In the genomic region with DNA sequence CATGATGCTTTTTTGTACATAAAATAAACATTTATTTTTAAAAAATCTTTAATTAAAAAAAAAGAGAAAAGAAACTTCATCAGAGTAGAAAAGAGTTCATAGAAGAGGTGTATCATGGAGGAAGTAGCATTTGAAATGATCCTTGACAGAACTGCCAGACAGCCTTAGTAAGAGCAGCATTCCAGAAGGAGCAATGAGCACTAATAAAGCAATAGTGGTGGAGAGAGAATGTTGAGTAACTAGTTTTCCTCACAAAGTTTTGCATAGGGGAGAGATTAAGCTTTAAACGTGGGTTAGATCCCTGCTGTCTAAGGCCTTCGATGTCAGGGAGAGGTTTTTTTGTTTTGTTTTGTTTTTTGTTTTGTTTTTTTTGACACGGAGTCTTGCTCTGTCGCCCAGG, we compare ENCODE assay signal across 27 cellular contexts.
"Had no signal": no experiment of that assay in that cellular context is flagged by ENCODE, and none has a peak within 500 bp of the region (broad histone marks: within the 10 kb centered on the region; RNA-seq: fewer than 3 reads in every experiment).

No MANE protein-coding gene starts in this region.

- ATAC-seq: activated CD8-positive, alpha-beta memory T cell treated with anti-CD3 and anti-CD28 coated beads, Interleukin-2, amount 10 ng/mL, durations not matched to agents 7 days and 5 days; activated CD8-positive, alpha-beta T cell treated with anti-CD3 and anti-CD28 coated beads, Interleukin-2, amount 10 ng/mL, durations not matched to agents 7 days and 5 days; activated naive CD4-positive, alpha-beta T cell treated with anti-CD3 and anti-CD28 coated beads, Interleukin-2, amount 50 U/mL, for 72 hours; gastrocnemius medialis; left cardiac atrium; naive thymus-derived CD8-positive, alpha-beta T cell; pancreas; stimulated activated naive B cell treated with anti-CD40 and anti-IgM and Interleukin-4, amounts not matched to agents 10 μg/mL and 1 μg/mL and 100 μg/mL, for 72 hours had no signal

- H3K9me3 ChIP-seq: gastrocnemius medialis, pancreas, prostate gland, sigmoid colon, stomach, thyroid gland had no signal

- H3K27ac Mint-ChIP-seq: activated B cell treated with CpG ODN at 0.5 μM for 24 hours; activated CD8-positive, alpha-beta memory T cell treated with anti-CD3 and anti-CD28 coated beads, Interleukin-2, amount 10 ng/mL, durations not matched to agents 7 days and 5 days; activated CD8-positive, alpha-beta T cell treated with anti-CD3 and anti-CD28 coated beads, Interleukin-2, amount 10 ng/mL, durations not matched to agents 7 days and 5 days; activated naive CD4-positive, alpha-beta T cell treated with anti-CD3 and anti-CD28 coated beads, Interleukin-2, amount 50 U/mL, for 72 hours; activated T-helper 2 cell treated with anti-CD3 and anti-CD28 coated beads, Interferon-gamma antibody, Interleukin-2, Interleukin-4, amounts not matched to agents 10 μg/mL and 5 μg/mL and 100 μg/mL, durations not matched to agents 14 hours and 24 hours and 36 hours; naive thymus-derived CD8-positive, alpha-beta T cell; stimulated activated naive B cell treated with anti-CD40 and anti-IgM and Interleukin-4, amounts not matched to agents 10 μg/mL and 1 μg/mL and 100 μg/mL, for 72 hours; T-helper 2 cell treated with Interferon-gamma antibody and Interleukin-4, amounts not matched to agents 5 μg/mL and 100 μg/mL, for 36 hours had no signal

- H3K4me3 Mint-ChIP-seq: activated B cell treated with CpG ODN at 0.5 μM for 24 hours; activated CD8-positive, alpha-beta memory T cell treated with anti-CD3 and anti-CD28 coated beads, Interleukin-2, amount 10 ng/mL, durations not matched to agents 7 days and 5 days; activated CD8-positive, alpha-beta T cell treated with anti-CD3 and anti-CD28 coated beads, Interleukin-2, amount 10 ng/mL, durations not matched to agents 7 days and 5 days; central memory CD8-positive, alpha-beta T cell; naive thymus-derived CD8-positive, alpha-beta T cell; neural crest cell; stimulated activated naive B cell treated with anti-CD40 and anti-IgM and Interleukin-4, amounts not matched to agents 10 μg/mL and 1 μg/mL and 100 μg/mL, for 72 hours; T-helper 2 cell treated with Interferon-gamma antibody and Interleukin-4, amounts not matched to agents 5 μg/mL and 100 μg/mL, for 36 hours had no signal

- H3K27ac ChIP-seq: gastrocnemius medialis, pancreas, prostate gland, sigmoid colon, stomach, thyroid gland had no signal

- DNase-seq: activated B cell treated with CpG ODN at 0.5 μM for 24 hours; activated CD8-positive, alpha-beta memory T cell treated with anti-CD3 and anti-CD28 coated beads, Interleukin-2, amount 10 ng/mL, durations not matched to agents 7 days and 5 days; activated CD8-positive, alpha-beta T cell treated with anti-CD3 and anti-CD28 coated beads, Interleukin-2, amount 10 ng/mL, durations not matched to agents 7 days and 5 days; activated T-cell treated with anti-CD3 and anti-CD28 coated beads, Interleukin-2, amount 50 U/mL, for 48 hours; anterior cingulate cortex; dermis blood vessel endothelial cell; effector CD4-positive, alpha-beta T cell; gastrocnemius medialis; glutamatergic neuron; islet precursor cell; left cardiac atrium; mammary epithelial cell; naive thymus-derived CD8-positive, alpha-beta T cell; nucleus accumbens; pancreas; sigmoid colon; stimulated activated CD4-positive, alpha-beta T cell treated with anti-CD3 and anti-CD28 coated beads, Interleukin-1b, Interleukin-23, amount 100 ng/mL, for 48 hours; stimulated activated naive B cell treated with anti-CD40 and anti-IgM and Interleukin-4, amounts not matched to agents 10 μg/mL and 1 μg/mL and 100 μg/mL, for 72 hours; stomach; thyroid gland had no signal

- H3K36me3 ChIP-seq: gastrocnemius medialis, pancreas, prostate gland, sigmoid colon, stomach, thyroid gland had no signal

- H3K27me3 ChIP-seq: gastrocnemius medialis, pancreas, sigmoid colon, stomach, thyroid gland had no signal

- H3K4me2 ChIP-seq: smooth muscle cell had no signal

- H3K27me3 Mint-ChIP-seq: activated B cell treated with CpG ODN at 0.5 μM for 24 hours; activated CD8-positive, alpha-beta memory T cell treated with anti-CD3 and anti-CD28 coated beads, Interleukin-2, amount 10 ng/mL, durations not matched to agents 7 days and 5 days; central memory CD8-positive, alpha-beta T cell; naive thymus-derived CD8-positive, alpha-beta T cell; stimulated activated naive B cell treated with anti-CD40 and anti-IgM and Interleukin-4, amounts not matched to agents 10 μg/mL and 1 μg/mL and 100 μg/mL, for 72 hours had no signal

- H3K9me3 Mint-ChIP-seq: activated B cell treated with CpG ODN at 0.5 μM for 24 hours; activated naive CD4-positive, alpha-beta T cell treated with anti-CD3 and anti-CD28 coated beads, Interleukin-2, amount 50 U/mL, for 72 hours; activated T-helper 2 cell treated with anti-CD3 and anti-CD28 coated beads, Interferon-gamma antibody, Interleukin-2, Interleukin-4, amounts not matched to agents 10 μg/mL and 5 μg/mL and 100 μg/mL, durations not matched to agents 14 hours and 24 hours and 36 hours; central memory CD8-positive, alpha-beta T cell; naive thymus-derived CD8-positive, alpha-beta T cell; neural crest cell; stimulated activated naive B cell treated with anti-CD40 and anti-IgM and Interleukin-4, amounts not matched to agents 10 μg/mL and 1 μg/mL and 100 μg/mL, for 72 hours; T-helper 2 cell treated with Interferon-gamma antibody and Interleukin-4, amounts not matched to agents 5 μg/mL and 100 μg/mL, for 36 hours had no signal

- H3K4me1 Mint-ChIP-seq: activated CD8-positive, alpha-beta memory T cell treated with anti-CD3 and anti-CD28 coated beads, Interleukin-2, amount 10 ng/mL, durations not matched to agents 7 days and 5 days; central memory CD8-positive, alpha-beta T cell; naive thymus-derived CD8-positive, alpha-beta T cell; neural crest cell had no signal

- H3K4me3 ChIP-seq: gastrocnemius medialis, pancreas, prostate gland, sigmoid colon, smooth muscle cell, stomach, thyroid gland had no signal

- H3K36me3 Mint-ChIP-seq: activated CD8-positive, alpha-beta memory T cell treated with anti-CD3 and anti-CD28 coated beads, Interleukin-2, amount 10 ng/mL, durations not matched to agents 7 days and 5 days; activated naive CD4-positive, alpha-beta T cell treated with anti-CD3 and anti-CD28 coated beads, Interleukin-2, amount 50 U/mL, for 72 hours; naive thymus-derived CD8-positive, alpha-beta T cell; stimulated activated naive B cell treated with anti-CD40 and anti-IgM and Interleukin-4, amounts not matched to agents 10 μg/mL and 1 μg/mL and 100 μg/mL, for 72 hours had no signal

- H3K4me1 ChIP-seq: gastrocnemius medialis, pancreas, prostate gland, sigmoid colon, stomach, thyroid gland had no signal
